ENCODE assay signal across 2 cellular contexts in the genomic region with DNA sequence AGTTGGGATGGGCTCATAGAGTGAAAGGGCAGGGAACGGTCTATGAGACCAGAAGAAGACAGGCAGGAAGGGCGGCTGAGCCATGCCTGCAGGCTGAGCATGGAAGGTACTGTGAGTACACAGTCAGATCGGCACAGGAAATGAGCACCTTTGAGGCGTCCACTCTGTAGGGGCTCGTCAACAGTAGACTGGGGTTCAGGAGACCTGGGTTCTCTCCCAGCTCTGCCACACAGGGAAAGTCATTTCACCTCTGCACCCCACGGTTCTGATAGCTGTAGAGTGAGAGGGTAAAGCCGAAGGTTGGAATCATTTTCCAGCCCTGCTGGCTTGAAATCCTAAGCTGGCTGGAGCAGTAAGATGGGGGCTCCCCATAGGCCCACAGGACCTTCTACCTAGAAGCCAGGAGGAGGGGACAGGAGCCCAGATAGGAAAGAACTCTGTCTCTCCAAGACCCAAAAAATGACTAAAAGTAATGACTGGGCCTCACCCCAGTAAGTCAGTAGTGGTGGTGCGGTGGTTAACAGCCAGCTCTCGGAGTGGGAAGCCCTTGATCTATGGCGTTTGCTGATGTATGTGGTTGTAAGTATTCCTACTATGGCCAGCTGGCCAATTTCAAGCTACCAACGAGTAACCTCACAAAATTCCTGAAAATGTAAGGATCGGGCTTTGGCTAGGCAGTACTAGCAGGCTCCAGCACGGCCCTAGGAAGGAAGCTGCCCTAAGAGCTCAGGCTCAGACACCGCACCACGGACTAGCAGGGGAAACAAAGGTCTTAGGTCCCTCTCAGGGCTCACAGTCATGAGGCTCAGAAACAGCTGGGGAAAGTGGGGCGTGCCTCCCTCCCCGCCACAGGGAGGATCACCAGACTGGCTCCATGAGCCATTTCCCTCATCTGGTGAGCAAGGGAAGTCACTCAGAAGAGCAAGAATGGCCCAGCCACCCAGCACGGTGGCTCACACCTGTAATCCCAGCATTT.
TF ChIP-seq lines count a peak whose summit lies in the region.

No MANE protein-coding gene starts in this region.

TF ChIP-seq in A549, 52 proteins besides CTCF, POLR2A, EP300 and RAD21:
- TF ChIP-seq MYC (IDR thresholded peaks at IDR 0.05; ENCODE audit: borderline replicate concordance, low read length) (no peak), NPAS2 (CRISPR knock-in tag; IDR thresholded peaks at IDR 0.05; ENCODE audit: borderline replicate concordance) (no peak), PHF8 (IDR thresholded peaks at IDR 0.05; ENCODE audit: borderline replicate concordance, low read depth) (no peak), CHD2 (IDR thresholded peaks at IDR 0.05; ENCODE audit: low read length, partially characterized antibody) (no peak), ZFP36 (IDR thresholded peaks at IDR 0.05; ENCODE audit: borderline replicate concordance, partially characterized antibody) (no peak), RNF2 (IDR thresholded peaks at IDR 0.05; ENCODE audit: borderline replicate concordance, low read depth) (no peak), HMGXB4 (CRISPR knock-in tag; IDR thresholded peaks at IDR 0.05; ENCODE audit: borderline replicate concordance) (no peak), EHF (CRISPR knock-in tag; IDR thresholded peaks at IDR 0.05) (no peak), PBX3 (IDR thresholded peaks at IDR 0.05) (no peak), NR3C1 (IDR thresholded peaks at IDR 0.05) (no peak), USF2 (IDR thresholded peaks at IDR 0.05) (no peak), KDM1A (IDR thresholded peaks at IDR 0.05; ENCODE audit: low read depth) (no peak), JUN (IDR thresholded peaks at IDR 0.05) (no peak), GATA3 (IDR thresholded peaks at IDR 0.05; ENCODE audit: borderline replicate concordance) (no peak), TP53 (CRISPR knock-in tag; IDR thresholded peaks at IDR 0.05) (no peak)

TF ChIP-seq in GM23338, 12 proteins besides CTCF, POLR2A, EP300 and RAD21:
- TF ChIP-seq JUNB (IDR thresholded peaks at IDR 0.05; ENCODE audit: unreplicated experiment) (no peak), EZH2phosphoT487 (IDR thresholded peaks at IDR 0.05; ENCODE audit: unreplicated experiment) (no peak), EZH2 (IDR thresholded peaks at IDR 0.05; ENCODE audit: low read depth, unreplicated experiment) (no peak), ZNF114 (CRISPR knock-in tag; IDR thresholded peaks at IDR 0.05) (no peak), ZNF331 (CRISPR knock-in tag; IDR thresholded peaks at IDR 0.05; ENCODE audit: low read depth) (no peak), NANOG (IDR thresholded peaks at IDR 0.05; ENCODE audit: borderline replicate concordance) (no peak)
- TF ChIP-seq, protein P1, sequence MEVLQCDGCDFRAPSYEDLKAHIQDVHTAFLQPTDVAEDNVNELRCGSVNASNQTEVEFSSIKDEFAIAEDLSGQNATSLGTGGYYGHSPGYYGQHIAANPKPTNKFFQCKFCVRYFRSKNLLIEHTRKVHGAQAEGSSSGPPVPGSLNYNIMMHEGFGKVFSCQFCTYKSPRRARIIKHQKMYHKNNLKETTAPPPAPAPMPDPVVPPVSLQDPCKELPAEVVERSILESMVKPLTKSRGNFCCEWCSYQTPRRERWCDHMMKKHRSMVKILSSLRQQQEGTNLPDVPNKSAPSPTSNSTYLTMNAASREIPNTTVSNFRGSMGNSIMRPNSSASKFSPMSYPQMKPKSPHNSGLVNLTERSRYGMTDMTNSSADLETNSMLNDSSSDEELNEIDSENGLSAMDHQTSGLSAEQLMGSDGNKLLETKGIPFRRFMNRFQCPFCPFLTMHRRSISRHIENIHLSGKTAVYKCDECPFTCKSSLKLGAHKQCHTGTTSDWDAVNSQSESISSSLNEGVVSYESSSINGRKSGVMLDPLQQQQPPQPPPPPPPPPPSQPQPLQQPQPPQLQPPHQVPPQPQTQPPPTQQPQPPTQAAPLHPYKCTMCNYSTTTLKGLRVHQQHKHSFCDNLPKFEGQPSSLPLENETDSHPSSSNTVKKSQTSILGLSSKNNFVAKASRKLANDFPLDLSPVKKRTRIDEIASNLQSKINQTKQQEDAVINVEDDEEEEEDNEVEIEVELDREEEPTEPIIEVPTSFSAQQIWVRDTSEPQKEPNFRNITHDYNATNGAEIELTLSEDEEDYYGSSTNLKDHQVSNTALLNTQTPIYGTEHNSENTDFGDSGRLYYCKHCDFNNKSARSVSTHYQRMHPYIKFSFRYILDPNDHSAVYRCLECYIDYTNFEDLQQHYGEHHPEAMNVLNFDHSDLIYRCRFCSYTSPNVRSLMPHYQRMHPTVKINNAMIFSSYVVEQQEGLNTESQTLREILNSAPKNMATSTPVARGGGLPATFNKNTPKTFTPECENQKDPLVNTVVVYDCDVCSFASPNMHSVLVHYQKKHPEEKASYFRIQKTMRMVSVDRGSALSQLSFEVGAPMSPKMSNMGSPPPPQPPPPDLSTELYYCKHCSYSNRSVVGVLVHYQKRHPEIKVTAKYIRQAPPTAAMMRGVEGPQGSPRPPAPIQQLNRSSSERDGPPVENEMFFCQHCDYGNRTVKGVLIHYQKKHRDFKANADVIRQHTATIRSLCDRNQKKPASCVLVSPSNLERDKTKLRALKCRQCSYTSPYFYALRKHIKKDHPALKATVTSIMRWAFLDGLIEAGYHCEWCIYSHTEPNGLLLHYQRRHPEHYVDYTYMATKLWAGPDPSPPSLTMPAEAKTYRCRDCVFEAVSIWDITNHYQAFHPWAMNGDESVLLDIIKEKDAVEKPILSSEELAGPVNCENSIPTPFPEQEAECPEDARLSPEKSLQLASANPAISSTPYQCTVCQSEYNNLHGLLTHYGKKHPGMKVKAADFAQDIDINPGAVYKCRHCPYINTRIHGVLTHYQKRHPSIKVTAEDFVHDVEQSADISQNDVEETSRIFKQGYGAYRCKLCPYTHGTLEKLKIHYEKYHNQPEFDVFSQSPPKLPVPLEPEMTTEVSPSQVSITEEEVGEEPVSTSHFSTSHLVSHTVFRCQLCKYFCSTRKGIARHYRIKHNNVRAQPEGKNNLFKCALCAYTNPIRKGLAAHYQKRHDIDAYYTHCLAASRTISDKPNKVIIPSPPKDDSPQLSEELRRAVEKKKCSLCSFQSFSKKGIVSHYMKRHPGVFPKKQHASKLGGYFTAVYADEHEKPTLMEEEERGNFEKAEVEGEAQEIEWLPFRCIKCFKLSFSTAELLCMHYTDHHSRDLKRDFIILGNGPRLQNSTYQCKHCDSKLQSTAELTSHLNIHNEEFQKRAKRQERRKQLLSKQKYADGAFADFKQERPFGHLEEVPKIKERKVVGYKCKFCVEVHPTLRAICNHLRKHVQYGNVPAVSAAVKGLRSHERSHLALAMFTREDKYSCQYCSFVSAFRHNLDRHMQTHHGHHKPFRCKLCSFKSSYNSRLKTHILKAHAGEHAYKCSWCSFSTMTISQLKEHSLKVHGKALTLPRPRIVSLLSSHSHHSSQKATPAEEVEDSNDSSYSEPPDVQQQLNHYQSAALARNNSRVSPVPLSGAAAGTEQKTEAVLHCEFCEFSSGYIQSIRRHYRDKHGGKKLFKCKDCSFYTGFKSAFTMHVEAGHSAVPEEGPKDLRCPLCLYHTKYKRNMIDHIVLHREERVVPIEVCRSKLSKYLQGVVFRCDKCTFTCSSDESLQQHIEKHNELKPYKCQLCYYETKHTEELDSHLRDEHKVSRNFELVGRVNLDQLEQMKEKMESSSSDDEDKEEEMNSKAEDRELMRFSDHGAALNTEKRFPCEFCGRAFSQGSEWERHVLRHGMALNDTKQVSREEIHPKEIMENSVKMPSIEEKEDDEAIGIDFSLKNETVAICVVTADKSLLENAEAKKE (CRISPR knock-in tag; IDR thresholded peaks at IDR 0.05) = no peak
- TF ChIP-seq, protein P2, sequence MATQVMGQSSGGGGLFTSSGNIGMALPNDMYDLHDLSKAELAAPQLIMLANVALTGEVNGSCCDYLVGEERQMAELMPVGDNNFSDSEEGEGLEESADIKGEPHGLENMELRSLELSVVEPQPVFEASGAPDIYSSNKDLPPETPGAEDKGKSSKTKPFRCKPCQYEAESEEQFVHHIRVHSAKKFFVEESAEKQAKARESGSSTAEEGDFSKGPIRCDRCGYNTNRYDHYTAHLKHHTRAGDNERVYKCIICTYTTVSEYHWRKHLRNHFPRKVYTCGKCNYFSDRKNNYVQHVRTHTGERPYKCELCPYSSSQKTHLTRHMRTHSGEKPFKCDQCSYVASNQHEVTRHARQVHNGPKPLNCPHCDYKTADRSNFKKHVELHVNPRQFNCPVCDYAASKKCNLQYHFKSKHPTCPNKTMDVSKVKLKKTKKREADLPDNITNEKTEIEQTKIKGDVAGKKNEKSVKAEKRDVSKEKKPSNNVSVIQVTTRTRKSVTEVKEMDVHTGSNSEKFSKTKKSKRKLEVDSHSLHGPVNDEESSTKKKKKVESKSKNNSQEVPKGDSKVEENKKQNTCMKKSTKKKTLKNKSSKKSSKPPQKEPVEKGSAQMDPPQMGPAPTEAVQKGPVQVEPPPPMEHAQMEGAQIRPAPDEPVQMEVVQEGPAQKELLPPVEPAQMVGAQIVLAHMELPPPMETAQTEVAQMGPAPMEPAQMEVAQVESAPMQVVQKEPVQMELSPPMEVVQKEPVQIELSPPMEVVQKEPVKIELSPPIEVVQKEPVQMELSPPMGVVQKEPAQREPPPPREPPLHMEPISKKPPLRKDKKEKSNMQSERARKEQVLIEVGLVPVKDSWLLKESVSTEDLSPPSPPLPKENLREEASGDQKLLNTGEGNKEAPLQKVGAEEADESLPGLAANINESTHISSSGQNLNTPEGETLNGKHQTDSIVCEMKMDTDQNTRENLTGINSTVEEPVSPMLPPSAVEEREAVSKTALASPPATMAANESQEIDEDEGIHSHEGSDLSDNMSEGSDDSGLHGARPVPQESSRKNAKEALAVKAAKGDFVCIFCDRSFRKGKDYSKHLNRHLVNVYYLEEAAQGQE (IDR thresholded peaks at IDR 0.05; ENCODE audit: unreplicated experiment) = no peak
TF ChIP-seq in GM23338: peak in this region for 0.
